Comparison of ENCODE assay signal across 19 cellular contexts in genomic region chr15:62494144-62494543, GRCh38.
DNase-seq lines count a peak whose midpoint lies in the region; ATAC-seq and TF ChIP-seq lines count a peak whose summit lies in the region.
"Had no signal": no experiment of that assay in that cellular context is flagged by ENCODE, and none has a peak within 500 bp of the region (broad histone marks: within the 10 kb centered on the region; RNA-seq: fewer than 3 reads in every experiment).

No MANE protein-coding gene starts in this region.

- WGBS in mesodermal cell (ENCODE audit: insufficient coverage in 2 of 2), 2 experiments = 62 to 83% methylated on average over 3 of the region's 3 CpGs

- intact Hi-C loops in Right ventricle myocardium inferior (cut with DNase I) (no loop called here), cardiac septum (cut with DNase I) (no loop called here), vagina (cut with DNase I) (no loop called here), dorsolateral prefrontal cortex (cut with DNase I) (no loop called here)

- TF ChIP-seq POLR2A in vagina (IDR thresholded peaks at IDR 0.05) = no peak

- TF ChIP-seq CTCF in vagina (IDR thresholded peaks at IDR 0.05) (no peak), dorsolateral prefrontal cortex (IDR thresholded peaks at IDR 0.05 in 54 of 56, conservative IDR thresholded peaks at IDR 0.05 in 2 of 56; ENCODE audit: low read depth in 1 of 56, partially characterized antibody in 56 of 56) (no peak)

- DNase-seq in Right ventricle myocardium inferior (ENCODE audit: missing footprints) (no peak), cardiac septum (ENCODE audit: low spot score) (no peak), adipocyte (ENCODE audit: low read depth) (no peak), vagina (ENCODE audit: extremely low spot score in 2 of 2) (no peak), DMS79 (lab: John Stamatoyannopoulos, UW) (no peak), dorsolateral prefrontal cortex (no peak)
- DNase-seq: 8988T, COR-L47, DMS53, HCEC 1CT, MV-4-11, NCI-H146, NCI-H226, NCI-H526 treated with DMSO at 0.1 percent for 48 hours, PC-9 had no signal

- H3K9ac ChIP-seq in adipocyte (ENCODE audit: low read length) = peak overlapping the region; percentile 30

- no peaks in the 10 kb centered on the region for H3K9me3 ChIP-seq in adipocyte (ENCODE audit: control insufficient read depth, low read length)
- no peaks in the 10 kb centered on the region for H3K9me3 ChIP-seq in mesodermal cell (ENCODE audit: control insufficient read depth, low read length)
- H3K9me3 ChIP-seq in vagina = no peaks in the 10 kb centered on the region

- H3K27ac ChIP-seq in mesodermal cell (ENCODE audit: low read depth, low read length, severe bottlenecking) = peak overlapping the region; percentile 67
- peak overlapping the region; percentile 51 for H3K27ac ChIP-seq in vagina
- peak overlapping the region in 1 of 59 donors; percentile 52 for H3K27ac ChIP-seq in dorsolateral prefrontal cortex
- H3K27ac ChIP-seq: C4-2B, PC-9 had no signal

- H3K36me3 ChIP-seq in adipocyte (ENCODE audit: control insufficient read depth, insufficient read depth, low read length, severe bottlenecking) = no peaks in the 10 kb centered on the region
- no peaks in the 10 kb centered on the region for H3K36me3 ChIP-seq in mesodermal cell (ENCODE audit: control insufficient read depth, insufficient read depth, low read length)
- H3K36me3 ChIP-seq in vagina = no peaks in the 10 kb centered on the region

- ATAC-seq in Right ventricle myocardium inferior (peak; percentile 53), HG02571 (IDR thresholded peaks at IDR 0.05; ENCODE audit: unreplicated experiment) (no peak)
- ATAC-seq: GM12878 had no signal

- H3K4me3 ChIP-seq in adipocyte (ENCODE audit: low read length) (no peak overlapping the region), mesodermal cell (ENCODE audit: extremely low read depth, insufficient read depth, low read length, poor library complexity, severe bottlenecking) (no peak overlapping the region), vagina (no peak overlapping the region), dorsolateral prefrontal cortex (no peak overlapping the region)
- H3K4me3 ChIP-seq: GM12878, PC-9 had no signal

- H3K4me1 ChIP-seq in adipocyte (ENCODE audit: control insufficient read depth, insufficient read depth, low read length) = peaks cover 67% of the 10 kb centered on the region
- H3K4me1 ChIP-seq in mesodermal cell (ENCODE audit: control insufficient read depth, insufficient read depth, low read length, poor library complexity, severe bottlenecking) = peaks cover 38% of the 10 kb centered on the region
- H3K4me1 ChIP-seq in vagina = peaks cover 23% of the 10 kb centered on the region

- H3K27me3 ChIP-seq in adipocyte (replicated peaks; ENCODE audit: control insufficient read depth, insufficient read depth, low read length) (no peaks in the 10 kb centered on the region), vagina (no peaks in the 10 kb centered on the region), dorsolateral prefrontal cortex (no peaks in the 10 kb centered on the region)
